1 cellular context compared by ENCODE assay signal in genomic region chr19:48881741-48882657, GRCh38.
TF ChIP-seq lines count a peak whose summit lies in the region.

No MANE protein-coding gene starts in this region.

TF ChIP-seq in HCT116, 20 proteins besides CTCF, POLR2A, EP300 and RAD21:
- TF ChIP-seq SRF (IDR thresholded peaks at IDR 0.05; ENCODE audit: low read depth) (no peak), ZNF274 (IDR thresholded peaks at IDR 0.05; ENCODE audit: low read depth, low read length) (no peak)
TF ChIP-seq in HCT116: peak in this region for 0.
